In the genomic region with DNA sequence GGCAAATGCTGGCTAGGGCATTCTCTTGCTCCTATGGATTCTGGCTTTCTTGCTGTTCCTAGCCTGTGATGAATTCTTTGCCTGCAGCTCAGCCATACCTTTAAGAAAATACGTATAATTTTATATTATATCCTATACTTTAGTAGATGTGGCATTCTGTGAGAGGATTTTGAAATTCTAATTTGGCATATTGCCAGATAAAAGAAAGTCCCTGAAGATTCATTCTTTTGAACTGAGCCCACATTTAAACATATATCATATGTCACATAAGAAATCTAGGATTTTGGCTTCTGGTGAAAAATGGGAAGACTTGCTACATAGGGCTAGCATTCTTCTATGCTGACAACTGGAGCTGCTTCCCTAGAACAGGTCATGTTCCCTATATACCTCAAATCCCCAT, we compare ENCODE assay signal across 7 cellular contexts.
"Had no signal": no experiment of that assay in that cellular context is flagged by ENCODE, and none has a peak within 500 bp of the region (broad histone marks: within the 10 kb centered on the region; RNA-seq: fewer than 3 reads in every experiment).

No MANE protein-coding gene starts in this region.

- H3K4me3 ChIP-seq: GM23248, HAP-1 had no signal

- DNase-seq: GM23248, GOT3, H7, HFFc6, KG1 had no signal

- ATAC-seq: HCT116 had no signal

- H3K27ac ChIP-seq: GM23248 had no signal

- H3K36me3 ChIP-seq: HAP-1 had no signal

- H2AFZ ChIP-seq: GM23248 had no signal

- H3K9me3 ChIP-seq: HAP-1 had no signal

- H3K4me1 ChIP-seq: HAP-1 had no signal

- H3K9ac ChIP-seq: GM23248 had no signal
